ENCODE assay signal across 8 cellular contexts in genomic region chr18:6728809-6729246, GRCh38. TPM values are rescaled to one million over a fixed set of nuclear protein-coding genes. Genes with fewer than 3 reads are reported as not detected.
DNase-seq lines count a peak whose midpoint lies in the region; FAIRE-seq and TF ChIP-seq lines count a peak whose summit lies in the region.
"Had no signal": no experiment of that assay in that cellular context is flagged by ENCODE, and none has a peak within 500 bp of the region (broad histone marks: within the 10 kb centered on the region; RNA-seq: fewer than 3 reads in every experiment).

No MANE protein-coding gene starts in this region.

- H3K4me3 ChIP-seq in HUES6 (ENCODE audit: low read depth, low read length), result peak overlapping the region; percentile 91
- peak overlapping the region; percentile 89 for H3K4me3 ChIP-seq in adipocyte (ENCODE audit: low read length)
- H3K4me3 ChIP-seq in keratinocyte (ENCODE audit: control insufficient read depth in 2 of 3, extremely low read depth in 1 of 3, insufficient read depth in 2 of 3, low read depth in 1 of 3, low read length in 3 of 3), result peak overlapping the region; percentile 35 to 69 (median 55)
- H3K4me3 ChIP-seq in stomach smooth muscle (ENCODE audit: low read length in 2 of 2), result peak overlapping the region; percentile 77 to 83

- CTCF ChIA-PET in GM10248 (lab: Yijun Ruan, JAX), result no interaction called here

- no peaks in the 10 kb centered on the region for H3K79me2 ChIP-seq in keratinocyte (ENCODE audit: control insufficient read depth, insufficient read depth, low read length)

- H3K9me1 ChIP-seq in keratinocyte (ENCODE audit: control insufficient read depth, extremely low read depth, insufficient read depth, low read length), result no peaks in the 10 kb centered on the region

- no peak for TF ChIP-seq CTCF in keratinocyte (optimal IDR thresholded peaks at IDR 0.05 in 1 of 3, IDR thresholded peaks at IDR 0.05 in 1 of 3, conservative IDR thresholded peaks at IDR 0.05 in 1 of 3; ENCODE audit: extremely low read depth in 1 of 3, insufficient read depth in 2 of 3, low read length in 3 of 3)
- no peak for TF ChIP-seq CTCF in GM10248 (IDR thresholded peaks at IDR 0.05; ENCODE audit: control extremely low read depth, extremely low read depth, low read depth, missing control alignments)

- H3K27me3 ChIP-seq in HUES6 (ENCODE audit: control insufficient read depth, insufficient read depth, low read length), result no peaks in the 10 kb centered on the region
- H3K27me3 ChIP-seq in adipocyte (replicated peaks; ENCODE audit: control insufficient read depth, insufficient read depth, low read length), result no peaks in the 10 kb centered on the region
- no peaks in the 10 kb centered on the region for H3K27me3 ChIP-seq in keratinocyte (ENCODE audit: control insufficient read depth, extremely low read depth, insufficient read depth, low read length)
- no peaks in the 10 kb centered on the region for H3K27me3 ChIP-seq in stomach smooth muscle (ENCODE audit: control insufficient read depth in 1 of 2, insufficient read depth in 2 of 2, low read length in 2 of 2)

- H3K36me3 ChIP-seq in HUES6 (ENCODE audit: control insufficient read depth, insufficient read depth, low read length) (no peaks in the 10 kb centered on the region), adipocyte (ENCODE audit: control insufficient read depth, insufficient read depth, low read length, severe bottlenecking) (no peaks in the 10 kb centered on the region), keratinocyte (ENCODE audit: control insufficient read depth in 2 of 2, extremely low read depth in 1 of 2, insufficient read depth in 2 of 2, low read length in 2 of 2) (no peaks in the 10 kb centered on the region), stomach smooth muscle (ENCODE audit: control insufficient read depth in 2 of 2, insufficient read depth in 2 of 2, low read length in 2 of 2) (no peaks in the 10 kb centered on the region)

- peak overlapping the region; percentile 77 for H3K9ac ChIP-seq in HUES6 (ENCODE audit: low read length)
- peak overlapping the region; percentile 84 for H3K9ac ChIP-seq in adipocyte (ENCODE audit: low read length)
- H3K9ac ChIP-seq in keratinocyte (ENCODE audit: control insufficient read depth, extremely low read depth, insufficient read depth, low read length), result peak overlapping the region; percentile 50
- H3K9ac ChIP-seq in stomach smooth muscle (ENCODE audit: low read length in 2 of 2), result peak overlapping the region in 1 of 2 donors; percentile 8

- peak overlapping the region; percentile 82 for H2AFZ ChIP-seq in keratinocyte (ENCODE audit: control insufficient read depth, low read length)

- peak overlapping the region; percentile 77 for H3K4me2 ChIP-seq in keratinocyte (ENCODE audit: control insufficient read depth, extremely low read depth, insufficient read depth, low read depth, low read length)

- no peaks in the 10 kb centered on the region for H4K20me1 ChIP-seq in keratinocyte (ENCODE audit: control insufficient read depth, extremely low read depth, insufficient read depth, low read length)

- no peaks in the 10 kb centered on the region for H3K9me3 ChIP-seq in HUES6 (ENCODE audit: control insufficient read depth, insufficient read depth, low read depth, low read length)
- H3K9me3 ChIP-seq in adipocyte (ENCODE audit: control insufficient read depth, low read length), result no peaks in the 10 kb centered on the region
- H3K9me3 ChIP-seq in keratinocyte (ENCODE audit: control insufficient read depth, low read depth, low read length), result no peaks in the 10 kb centered on the region
- H3K9me3 ChIP-seq in stomach smooth muscle (ENCODE audit: control insufficient read depth in 2 of 2, low read length in 2 of 2), result no peaks in the 10 kb centered on the region

- DNase-seq in adipocyte (ENCODE audit: low read depth) (no peak), keratinocyte (ENCODE audit: low read depth, low spot score) (no peak), cerebellar nuclear complex (lab: John Stamatoyannopoulos, UW) (no peak), GM10248 (ENCODE audit: extremely low spot score) (no peak), SKM-1 treated with dmso at 0.1 percent for 144 hours (lab: John Stamatoyannopoulos, UW; ENCODE audit: unreplicated experiment) (no peak)
- DNase-seq: SIG-M5 had no signal

- dilution Hi-C loops in keratinocyte (cut with MboI; ENCODE audit: extremely low pct_ligation_motif_present, low sequenced_read_pairs), result no loop called here

- H3K27ac ChIP-seq in HUES6 (ENCODE audit: low read depth, low read length), result no peak overlapping the region; the same call in 1 of the 2 replicates
- no peak overlapping the region for H3K27ac ChIP-seq in keratinocyte (ENCODE audit: control insufficient read depth, insufficient read depth, low read length)
- peak overlapping the region; percentile 66 for H3K27ac ChIP-seq in stomach smooth muscle (ENCODE audit: low read length)

- POLR2A ChIA-PET in GM10248 (lab: Yijun Ruan, JAX), result no interaction called here

- H3K4me1 ChIP-seq in HUES6 (ENCODE audit: control insufficient read depth, insufficient read depth, low read length) (peaks cover 36% of the 10 kb centered on the region), adipocyte (ENCODE audit: control insufficient read depth, insufficient read depth, low read length) (peaks cover 28% of the 10 kb centered on the region), keratinocyte (ENCODE audit: control insufficient read depth, extremely low read depth, insufficient read depth, low read length) (peaks cover 4% of the 10 kb centered on the region), stomach smooth muscle (ENCODE audit: control insufficient read depth, insufficient read depth, low read length) (no peaks in the 10 kb centered on the region)

- no peak for FAIRE-seq in keratinocyte (lab: Jason Lieb, UNC)

RNA-seq across cellular contexts. Expression of gene ARHGAP28, which starts 0.7 kb away (rescaled TPM):
- 0.43 to 0.77 TPM (median 0.53 TPM) in 3 replicates for polyA plus RNA-seq in keratinocyte
- 0.75 TPM for polyA plus RNA-seq in keratinocyte (2011; ENCODE audit: low read depth)
- 0.32 and 0.47 TPM in 2 replicates for polyA plus RNA-seq in keratinocyte (2011; cell fraction: cytosol; rRNA removed)
- 0.33 and 0.81 TPM in 2 replicates for polyA plus RNA-seq in keratinocyte (2011; cell fraction: nucleus; rRNA removed)
- polyA plus RNA-seq in keratinocyte (2012; ENCODE audit: low replicate concordance), result 0.11 and 0.63 TPM in 2 replicates
- polyA minus RNA-seq in keratinocyte, result 0.80 to 1.3 TPM in 2 of 3 replicates, not detected in the other
- 1.2 TPM for polyA minus RNA-seq in keratinocyte (2011; cell fraction: cytosol; rRNA and poly(A)+ RNA removed)
- polyA minus RNA-seq in keratinocyte (2011; cell fraction: nucleus; rRNA and poly(A)+ RNA removed), result 0.53 and 1.6 TPM in 2 replicates
